In genomic region chr2:15243762-15244161, GRCh38 we compare ENCODE assay signal across 1 cellular context.
A peak's percentile ranks its signal among the peaks of the same experiment; 100 is the strongest.
TF ChIP-seq lines count a peak whose summit lies in the region.

No MANE protein-coding gene starts in this region.

TF ChIP-seq in K562, 482 proteins besides CTCF, POLR2A, EP300 and RAD21 (continued from another document):
- TF ChIP-seq, protein P1, sequence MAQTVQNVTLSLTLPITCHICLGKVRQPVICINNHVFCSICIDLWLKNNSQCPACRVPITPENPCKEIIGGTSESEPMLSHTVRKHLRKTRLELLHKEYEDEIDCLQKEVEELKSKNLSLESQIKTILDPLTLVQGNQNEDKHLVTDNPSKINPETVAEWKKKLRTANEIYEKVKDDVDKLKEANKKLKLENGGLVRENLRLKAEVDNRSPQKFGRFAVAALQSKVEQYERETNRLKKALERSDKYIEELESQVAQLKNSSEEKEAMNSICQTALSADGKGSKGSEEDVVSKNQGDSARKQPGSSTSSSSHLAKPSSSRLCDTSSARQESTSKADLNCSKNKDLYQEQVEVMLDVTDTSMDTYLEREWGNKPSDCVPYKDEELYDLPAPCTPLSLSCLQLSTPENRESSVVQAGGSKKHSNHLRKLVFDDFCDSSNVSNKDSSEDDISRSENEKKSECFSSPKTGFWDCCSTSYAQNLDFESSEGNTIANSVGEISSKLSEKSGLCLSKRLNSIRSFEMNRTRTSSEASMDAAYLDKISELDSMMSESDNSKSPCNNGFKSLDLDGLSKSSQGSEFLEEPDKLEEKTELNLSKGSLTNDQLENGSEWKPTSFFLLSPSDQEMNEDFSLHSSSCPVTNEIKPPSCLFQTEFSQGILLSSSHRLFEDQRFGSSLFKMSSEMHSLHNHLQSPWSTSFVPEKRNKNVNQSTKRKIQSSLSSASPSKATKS (CRISPR knock-in tag; IDR thresholded peaks at IDR 0.05) = no peak
- TF ChIP-seq ZNF280A (IDR thresholded peaks at IDR 0.05; ENCODE audit: low read depth, partially characterized antibody) = no peak
- TF ChIP-seq MYC (IDR thresholded peaks at IDR 0.05; ENCODE audit: low read depth, low read length) = no peak
- TF ChIP-seq MYC (CRISPR knock-in tag; IDR thresholded peaks at IDR 0.05; ENCODE audit: borderline replicate concordance, low read depth) = no peak
- no peak for TF ChIP-seq ZKSCAN3 (CRISPR knock-in tag; IDR thresholded peaks at IDR 0.05)
- TF ChIP-seq SMAD4 (CRISPR knock-in tag; conservative IDR thresholded peaks at IDR 0.05) = no peak
- TF ChIP-seq SMARCA5 (IDR thresholded peaks at IDR 0.05) = no peak
- TF ChIP-seq TAF15 (IDR thresholded peaks at IDR 0.05; ENCODE audit: low read depth, low read length) = no peak
- TF ChIP-seq CTBP1 (IDR thresholded peaks at IDR 0.05; ENCODE audit: borderline replicate concordance) = no peak
- no peak for TF ChIP-seq KLF16 (IDR thresholded peaks at IDR 0.05)
- TF ChIP-seq PTRF (tag; IDR thresholded peaks at IDR 0.05) = no peak
- no peak for TF ChIP-seq ATF2 (CRISPR knock-in tag; IDR thresholded peaks at IDR 0.05)
- TF ChIP-seq, protein P2, sequence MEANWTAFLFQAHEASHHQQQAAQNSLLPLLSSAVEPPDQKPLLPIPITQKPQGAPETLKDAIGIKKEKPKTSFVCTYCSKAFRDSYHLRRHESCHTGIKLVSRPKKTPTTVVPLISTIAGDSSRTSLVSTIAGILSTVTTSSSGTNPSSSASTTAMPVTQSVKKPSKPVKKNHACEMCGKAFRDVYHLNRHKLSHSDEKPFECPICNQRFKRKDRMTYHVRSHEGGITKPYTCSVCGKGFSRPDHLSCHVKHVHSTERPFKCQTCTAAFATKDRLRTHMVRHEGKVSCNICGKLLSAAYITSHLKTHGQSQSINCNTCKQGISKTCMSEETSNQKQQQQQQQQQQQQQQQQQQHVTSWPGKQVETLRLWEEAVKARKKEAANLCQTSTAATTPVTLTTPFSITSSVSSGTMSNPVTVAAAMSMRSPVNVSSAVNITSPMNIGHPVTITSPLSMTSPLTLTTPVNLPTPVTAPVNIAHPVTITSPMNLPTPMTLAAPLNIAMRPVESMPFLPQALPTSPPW (CRISPR knock-in tag; IDR thresholded peaks at IDR 0.05) = no peak
- no peak for TF ChIP-seq BRD9 (IDR thresholded peaks at IDR 0.05; ENCODE audit: low read depth, partially characterized antibody)
- peak; percentile 41 for TF ChIP-seq DPF2 (IDR thresholded peaks at IDR 0.05)
- TF ChIP-seq, protein P3, sequence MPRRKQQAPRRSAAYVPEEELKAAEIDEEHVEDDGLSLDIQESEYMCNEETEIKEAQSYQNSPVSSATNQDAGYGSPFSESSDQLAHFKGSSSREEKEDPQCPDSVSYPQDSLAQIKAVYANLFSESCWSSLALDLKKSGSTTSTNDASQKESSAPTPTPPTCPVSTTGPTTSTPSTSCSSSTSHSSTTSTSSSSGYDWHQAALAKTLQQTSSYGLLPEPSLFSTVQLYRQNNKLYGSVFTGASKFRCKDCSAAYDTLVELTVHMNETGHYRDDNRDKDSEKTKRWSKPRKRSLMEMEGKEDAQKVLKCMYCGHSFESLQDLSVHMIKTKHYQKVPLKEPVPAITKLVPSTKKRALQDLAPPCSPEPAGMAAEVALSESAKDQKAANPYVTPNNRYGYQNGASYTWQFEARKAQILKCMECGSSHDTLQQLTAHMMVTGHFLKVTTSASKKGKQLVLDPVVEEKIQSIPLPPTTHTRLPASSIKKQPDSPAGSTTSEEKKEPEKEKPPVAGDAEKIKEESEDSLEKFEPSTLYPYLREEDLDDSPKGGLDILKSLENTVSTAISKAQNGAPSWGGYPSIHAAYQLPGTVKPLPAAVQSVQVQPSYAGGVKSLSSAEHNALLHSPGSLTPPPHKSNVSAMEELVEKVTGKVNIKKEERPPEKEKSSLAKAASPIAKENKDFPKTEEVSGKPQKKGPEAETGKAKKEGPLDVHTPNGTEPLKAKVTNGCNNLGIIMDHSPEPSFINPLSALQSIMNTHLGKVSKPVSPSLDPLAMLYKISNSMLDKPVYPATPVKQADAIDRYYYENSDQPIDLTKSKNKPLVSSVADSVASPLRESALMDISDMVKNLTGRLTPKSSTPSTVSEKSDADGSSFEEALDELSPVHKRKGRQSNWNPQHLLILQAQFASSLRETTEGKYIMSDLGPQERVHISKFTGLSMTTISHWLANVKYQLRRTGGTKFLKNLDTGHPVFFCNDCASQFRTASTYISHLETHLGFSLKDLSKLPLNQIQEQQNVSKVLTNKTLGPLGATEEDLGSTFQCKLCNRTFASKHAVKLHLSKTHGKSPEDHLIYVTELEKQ (CRISPR knock-in tag; IDR thresholded peaks at IDR 0.05) = no peak
- TF ChIP-seq MNT (conservative IDR thresholded peaks at IDR 0.05) = no peak
- no peak for TF ChIP-seq EZH2 (IDR thresholded peaks at IDR 0.05; ENCODE audit: borderline replicate concordance, low read depth, low read length)
- 0 out of 2 replicates have a peak, but pooled peaks have one; percentile 26 for TF ChIP-seq ZNF766 (CRISPR knock-in tag; conservative IDR thresholded peaks at IDR 0.05)
- no peak for TF ChIP-seq HNRNPH1 (optimal IDR thresholded peaks at IDR 0.05; ENCODE audit: low read depth, low read length)
- TF ChIP-seq JUND (IDR thresholded peaks at IDR 0.05; ENCODE audit: borderline replicate concordance, low read depth, low read length) = peak; percentile 72
- peak; percentile 84 for TF ChIP-seq JUND (tag; IDR thresholded peaks at IDR 0.05; ENCODE audit: borderline replicate concordance, low read depth, low read length)
- peak; percentile 96 for TF ChIP-seq ATF7 (IDR thresholded peaks at IDR 0.05)
- TF ChIP-seq NFIC (IDR thresholded peaks at IDR 0.05) = peak; percentile 60
- no peak for TF ChIP-seq SP2 (IDR thresholded peaks at IDR 0.05; ENCODE audit: extremely low read depth, low read depth, low read length, poor library complexity, severe bottlenecking)
- TF ChIP-seq MAFF (IDR thresholded peaks at IDR 0.05; ENCODE audit: low read length) = no peak
- TF ChIP-seq POLR3G (IDR thresholded peaks at IDR 0.05; ENCODE audit: extremely low read depth, insufficient read length, insufficient replicate concordance) = no peak
- no peak for TF ChIP-seq ZNF41 (CRISPR knock-in tag; conservative IDR thresholded peaks at IDR 0.05)
- no peak for TF ChIP-seq JUNB (CRISPR knock-in tag; conservative IDR thresholded peaks at IDR 0.05)
- TF ChIP-seq ZNF354B (CRISPR knock-in tag; IDR thresholded peaks at IDR 0.05) = no peak
- TF ChIP-seq POLR2AphosphoS2 (IDR thresholded peaks at IDR 0.05; ENCODE audit: low read length) = no peak
- peak; percentile 35; the same call in 1 of the 2 replicates for TF ChIP-seq ARID1B (IDR thresholded peaks at IDR 0.05)
- TF ChIP-seq DNMT1 (IDR thresholded peaks at IDR 0.05) = no peak
- TF ChIP-seq SIN3B (IDR thresholded peaks at IDR 0.05; ENCODE audit: low read depth) = no peak
- no peak for TF ChIP-seq ETV5 (CRISPR knock-in tag; IDR thresholded peaks at IDR 0.05; ENCODE audit: low read depth)
- no peak for TF ChIP-seq HCFC1 (IDR thresholded peaks at IDR 0.05; ENCODE audit: low read depth, low read length)
- TF ChIP-seq, protein P4, sequence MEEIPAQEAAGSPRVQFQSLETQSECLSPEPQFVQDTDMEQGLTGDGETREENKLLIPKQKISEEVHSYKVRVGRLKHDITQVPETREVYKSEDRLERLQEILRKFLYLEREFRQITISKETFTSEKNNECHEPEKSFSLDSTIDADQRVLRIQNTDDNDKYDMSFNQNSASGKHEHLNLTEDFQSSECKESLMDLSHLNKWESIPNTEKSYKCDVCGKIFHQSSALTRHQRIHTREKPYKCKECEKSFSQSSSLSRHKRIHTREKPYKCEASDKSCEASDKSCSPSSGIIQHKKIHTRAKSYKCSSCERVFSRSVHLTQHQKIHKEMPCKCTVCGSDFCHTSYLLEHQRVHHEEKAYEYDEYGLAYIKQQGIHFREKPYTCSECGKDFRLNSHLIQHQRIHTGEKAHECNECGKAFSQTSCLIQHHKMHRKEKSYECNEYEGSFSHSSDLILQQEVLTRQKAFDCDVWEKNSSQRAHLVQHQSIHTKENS (CRISPR knock-in tag; IDR thresholded peaks at IDR 0.05) = no peak
- no peak for TF ChIP-seq CSDE1 (IDR thresholded peaks at IDR 0.05)
- TF ChIP-seq, protein P5, sequence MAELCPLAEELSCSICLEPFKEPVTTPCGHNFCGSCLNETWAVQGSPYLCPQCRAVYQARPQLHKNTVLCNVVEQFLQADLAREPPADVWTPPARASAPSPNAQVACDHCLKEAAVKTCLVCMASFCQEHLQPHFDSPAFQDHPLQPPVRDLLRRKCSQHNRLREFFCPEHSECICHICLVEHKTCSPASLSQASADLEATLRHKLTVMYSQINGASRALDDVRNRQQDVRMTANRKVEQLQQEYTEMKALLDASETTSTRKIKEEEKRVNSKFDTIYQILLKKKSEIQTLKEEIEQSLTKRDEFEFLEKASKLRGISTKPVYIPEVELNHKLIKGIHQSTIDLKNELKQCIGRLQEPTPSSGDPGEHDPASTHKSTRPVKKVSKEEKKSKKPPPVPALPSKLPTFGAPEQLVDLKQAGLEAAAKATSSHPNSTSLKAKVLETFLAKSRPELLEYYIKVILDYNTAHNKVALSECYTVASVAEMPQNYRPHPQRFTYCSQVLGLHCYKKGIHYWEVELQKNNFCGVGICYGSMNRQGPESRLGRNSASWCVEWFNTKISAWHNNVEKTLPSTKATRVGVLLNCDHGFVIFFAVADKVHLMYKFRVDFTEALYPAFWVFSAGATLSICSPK (IDR thresholded peaks at IDR 0.05; ENCODE audit: borderline replicate concordance) = no peak
- TF ChIP-seq SMARCA4 (IDR thresholded peaks at IDR 0.05) = peak; percentile 42; the same call in 1 of the 2 replicates
TF ChIP-seq in K562: peak in this region for 10.
